Comparison of ENCODE assay signal across 13 cellular contexts in genomic region chr21:35212393-35213127, GRCh38.
DNase-seq lines count a peak whose midpoint lies in the region; ATAC-seq and TF ChIP-seq lines count a peak whose summit lies in the region.
"Had no signal": no experiment of that assay in that cellular context is flagged by ENCODE, and none has a peak within 500 bp of the region (broad histone marks: within the 10 kb centered on the region; RNA-seq: fewer than 3 reads in every experiment).

No MANE protein-coding gene starts in this region.

- peak overlapping the region; percentile 50 for H3K18ac ChIP-seq in IMR-90 (ENCODE audit: low read depth, low read length)

- H3K4ac ChIP-seq in IMR-90 (ENCODE audit: low read depth, low read length) = peak overlapping the region; percentile 83

- H2BK5ac ChIP-seq in IMR-90 (ENCODE audit: low read depth, low read length, poor library complexity, severe bottlenecking) = peak overlapping the region; percentile 14

- peak overlapping the region; percentile 17 to 62; a peak in 2 of 4 replicates for H4K8ac ChIP-seq in IMR-90 (ENCODE audit: low read depth in 2 of 2, low read length in 2 of 2)

- peak overlapping the region; percentile 20; the same call in 1 of the 2 replicates for H3K56ac ChIP-seq in IMR-90 (ENCODE audit: extremely low read depth, insufficient read depth, low read length)

- peak; percentile 81 for DNase-seq in IMR-90
- DNase-seq in astrocyte of the hippocampus (ENCODE audit: low read depth, low spot score) = peak; percentile 47
- peak in 1 of 3 donors; percentile 51 for DNase-seq in right cardiac atrium
- no peak for DNase-seq in GM13976 (ENCODE audit: low spot score)
- no peak for DNase-seq in NCI-H345 treated with DMSO at 0.1 percent for 48 hours (lab: John Stamatoyannopoulos, UW; ENCODE audit: unreplicated experiment)
- no peak for DNase-seq in stimulated activated CD4-positive, alpha-beta T cell treated with anti-CD3 and anti-CD28 coated beads, Interleukin-2, amount 100 ng/mL, for 24 hours
- DNase-seq: activated CD8-positive, alpha-beta T cell treated with anti-CD3 and anti-CD28 coated beads for 36 hours; activated naive CD4-positive, alpha-beta T cell treated with Interleukin-2 at 50 U/mL for 16 hours; NCI-H226; retina had no signal

- H3K27ac ChIP-seq in IMR-90 (ENCODE audit: insufficient read depth, low read length) (peak overlapping the region; percentile 56), right cardiac atrium (ENCODE audit: low read length) (no peak overlapping the region), thymus (ENCODE audit: low read depth) (peak overlapping the region; percentile 5)
- H3K27ac ChIP-seq: thoracic aorta had no signal

- peak overlapping the region; percentile 58; the same call in 1 of the 2 replicates for H3K23ac ChIP-seq in IMR-90 (ENCODE audit: low read depth, low read length)

- no peak for TF ChIP-seq POLR2A in IMR-90 (IDR thresholded peaks at IDR 0.05; ENCODE audit: low read depth, low read length)

- peak overlapping the region; percentile 64 for H2AFZ ChIP-seq in IMR-90 (replicated peaks; ENCODE audit: low read length, poor library complexity)

- H2BK15ac ChIP-seq in IMR-90 (ENCODE audit: low read depth, low read length) = peak overlapping the region; percentile 79

- intact Hi-C loops in IMR-90 (cut with micrococcal nuclease) = no loop called here
- intact Hi-C loops in right cardiac atrium (cut with DNase I) = no loop called here

- H2BK20ac ChIP-seq in IMR-90 (ENCODE audit: low read depth, low read length) = peak overlapping the region; percentile 90

- H3K4me1 ChIP-seq in IMR-90 (ENCODE audit: control insufficient read depth, insufficient read depth, low read length) (peaks cover 22% of the 10 kb centered on the region), right cardiac atrium (ENCODE audit: control insufficient read depth, insufficient read depth, low read length) (no peaks in the 10 kb centered on the region), thymus (ENCODE audit: control insufficient read depth, insufficient read depth, low read length) (no peaks in the 10 kb centered on the region)

- peaks cover 21% of the 10 kb centered on the region for H3K9me1 ChIP-seq in IMR-90 (ENCODE audit: insufficient read depth, low read length)

- H3K9me3 ChIP-seq in IMR-90 (ENCODE audit: control insufficient read depth, insufficient read depth, low read length) = no peaks in the 10 kb centered on the region
- no peaks in the 10 kb centered on the region for H3K9me3 ChIP-seq in right cardiac atrium (ENCODE audit: control insufficient read depth, low read length)
- peaks cover 1% of the 10 kb centered on the region for H3K9me3 ChIP-seq in thymus (ENCODE audit: control insufficient read depth)
- H3K9me3 ChIP-seq: thoracic aorta had no signal

- ATAC-seq in IMR-90 (ENCODE audit: low read depth) (no peak), right cardiac atrium (peak; percentile 16 to 27), HG03095 (IDR thresholded peaks at IDR 0.05; ENCODE audit: unreplicated experiment) (no peak)
- ATAC-seq: activated CD8-positive, alpha-beta T cell treated with anti-CD3 and anti-CD28 coated beads for 36 hours had no signal

- no peaks in the 10 kb centered on the region for H3K36me3 ChIP-seq in IMR-90 (ENCODE audit: control insufficient read depth, insufficient read depth, low read length)
- H3K36me3 ChIP-seq in thymus (ENCODE audit: control insufficient read depth, insufficient read depth) = no peaks in the 10 kb centered on the region
- H3K36me3 ChIP-seq: thoracic aorta had no signal

- dilution Hi-C loops in IMR-90 (cut with HindIII; ENCODE audit: low sequenced_read_pairs, unreplicated experiment) = no loop called here

- peak overlapping the region; percentile 24 for H4K5ac ChIP-seq in IMR-90 (ENCODE audit: low read depth, low read length)

- H3K4me2 ChIP-seq in IMR-90 (ENCODE audit: low read depth, low read length) = peak overlapping the region; percentile 39; the same call in 1 of the 2 replicates

- H4K91ac ChIP-seq in IMR-90 (ENCODE audit: insufficient read depth, low read depth, low read length) = peak overlapping the region; percentile 61

- peak overlapping the region; percentile 88 for H2BK120ac ChIP-seq in IMR-90 (ENCODE audit: low read depth, low read length)

- no peak overlapping the region for H2AK9ac ChIP-seq in IMR-90 (replicated peaks; ENCODE audit: low read depth, low read length, poor library complexity)

- no peak for TF ChIP-seq RAD21 in IMR-90 (IDR thresholded peaks at IDR 0.05; ENCODE audit: low read length)

- WGBS in IMR-90 (ENCODE audit: extremely low coverage in 2 of 2, insufficient read length in 1 of 2), 2 experiments = no CpG with 5 or more reads among the region's 3 CpGs
- WGBS in right cardiac atrium = 51% methylated on average over 3 of the region's 3 CpGs
- 97% methylated on average over 3 of the region's 3 CpGs for WGBS in thymus

- POLR2A ChIA-PET in IMR-90 (lab: Charles Lee; ENCODE audit: unreplicated experiment) = no interaction called here

- H2AK5ac ChIP-seq in IMR-90 (ENCODE audit: low read depth, low read length) = peak overlapping the region; percentile 62

- no peaks in the 10 kb centered on the region for H4K20me1 ChIP-seq in IMR-90 (ENCODE audit: insufficient read depth, low read length)

- in situ Hi-C loops in IMR-90 (cut with MboI; ENCODE audit: low sequenced_read_pairs) (no loop called here), GM13976 (cut with MboI; ENCODE audit: low sequenced_read_pairs, unreplicated experiment) (no loop called here)

- H3K9ac ChIP-seq in IMR-90 (ENCODE audit: low read depth, low read length) = no peak overlapping the region

- TF ChIP-seq CTCF in IMR-90 (conservative IDR thresholded peaks at IDR 0.05; ENCODE audit: low read depth, low read length) = no peak
- TF ChIP-seq CTCF in GM13976 (IDR thresholded peaks at IDR 0.05; ENCODE audit: borderline replicate concordance, control extremely low read depth, extremely low read depth, insufficient read depth, missing control alignments) = no peak

- BruUV-seq in IMR-90 (replicated peaks; lab: Mats Ljungman, UMichigan) = no TSS peak

- no peak overlapping the region for H3K4me3 ChIP-seq in IMR-90 (ENCODE audit: insufficient read depth, low read depth, low read length)
- no peak overlapping the region for H3K4me3 ChIP-seq in right cardiac atrium (ENCODE audit: low read length)
- no peak overlapping the region for H3K4me3 ChIP-seq in thymus (ENCODE audit: low read length)
- H3K4me3 ChIP-seq: thoracic aorta had no signal

- no peaks in the 10 kb centered on the region; a peak in 1 of 4 replicates for H3K79me1 ChIP-seq in IMR-90 (ENCODE audit: low read depth in 1 of 2, low read length in 2 of 2)

- H3K14ac ChIP-seq in IMR-90 (replicated peaks; ENCODE audit: low read depth, low read length) = peak overlapping the region; percentile 65

- CTCF ChIA-PET in IMR-90 (lab: Yijun Ruan, JAX) = no interaction called here

- H3K27me3 ChIP-seq in IMR-90 (ENCODE audit: control insufficient read depth, insufficient read depth, low read length) (no peaks in the 10 kb centered on the region), right cardiac atrium (ENCODE audit: control insufficient read depth, insufficient read depth) (no peaks in the 10 kb centered on the region), thymus (ENCODE audit: control insufficient read depth, insufficient read depth) (no peaks in the 10 kb centered on the region)

TF ChIP-seq in IMR-90, 13 proteins besides CTCF, POLR2A, EP300 and RAD21:
- TF ChIP-seq ELK1 (IDR thresholded peaks at IDR 0.05; ENCODE audit: borderline replicate concordance, low read depth, low read length) (no peak), FOS (IDR thresholded peaks at IDR 0.05; ENCODE audit: low read depth, low read length) (peak; percentile 41)

Comparison
In these comparisons a context has a peak if more than half of its experiments do, and no peak if none do; other contexts are left out.
1. ATAC-seq: peak in right cardiac atrium (2 of 2); none in IMR-90 (single experiment) and HG03095 (single experiment).
2. DNase-seq: peak in IMR-90 (single experiment) and astrocyte of the hippocampus (single experiment); none in GM13976 (single experiment), NCI-H345 treated with DMSO at 0.1 percent for 48 hours (single experiment) and stimulated activated CD4-positive, alpha-beta T cell treated with anti-CD3 and anti-CD28 coated beads, Interleukin-2, amount 100 ng/mL, for 24 hours (0 of 2).